ENCODE assay signal across 3 cellular contexts in the genomic region with DNA sequence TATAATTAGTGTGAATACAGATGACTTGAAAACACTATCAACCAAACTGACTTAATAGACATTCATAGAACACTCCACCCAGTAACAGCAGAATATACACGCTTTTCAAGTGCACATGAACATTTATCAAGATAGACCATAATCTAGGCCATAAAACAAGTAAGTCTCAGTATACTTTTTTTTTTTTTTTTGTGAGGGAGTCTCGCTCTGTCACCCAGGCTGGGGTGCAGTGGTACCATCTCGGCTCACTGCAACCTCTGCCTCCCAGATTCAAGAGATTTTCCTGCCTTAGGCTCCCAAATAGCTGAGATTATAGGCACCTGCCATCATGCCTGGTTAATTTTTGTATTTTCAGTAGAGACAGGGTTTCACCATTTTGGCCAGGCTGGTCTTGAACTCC. TPM values are rescaled to one million over a fixed set of nuclear protein-coding genes. Genes with fewer than 3 reads are reported as not detected.
"Had no signal": no experiment of that assay in that cellular context is flagged by ENCODE, and none has a peak within 500 bp of the region (broad histone marks: within the 10 kb centered on the region; RNA-seq: fewer than 3 reads in every experiment).

No MANE protein-coding gene starts in this region.

RNA-seq across cellular contexts. Expression of gene MYCN, which starts 36.4 kb away (rescaled TPM):
- total RNA-seq: GM23248, H4, HFFc6 had no signal
- polyA plus RNA-seq: GM23248 had no signal
